20 cellular contexts compared by ENCODE assay signal in genomic region chr2:41728757-41729338, GRCh38.
DNase-seq lines count a peak whose midpoint lies in the region; TF ChIP-seq lines count a peak whose summit lies in the region.
"Had no signal": no experiment of that assay in that cellular context is flagged by ENCODE, and none has a peak within 500 bp of the region (broad histone marks: within the 10 kb centered on the region; RNA-seq: fewer than 3 reads in every experiment).

No MANE protein-coding gene starts in this region.

- H2BK5ac ChIP-seq in mesenchymal stem cell (ENCODE audit: low read depth, low read length, poor library complexity, severe bottlenecking) = no peak overlapping the region

- no peak overlapping the region for H2BK12ac ChIP-seq in mesenchymal stem cell (ENCODE audit: low read length in 2 of 2)

- H3K4me3 ChIP-seq in Karpas-422 (ENCODE audit: low read length) = no peak overlapping the region
- H3K4me3 ChIP-seq in choroid plexus epithelial cell (ENCODE audit: low read depth, low read length) = no peak overlapping the region
- no peak overlapping the region for H3K4me3 ChIP-seq in mesenchymal stem cell (ENCODE audit: insufficient read depth in 1 of 2, low read depth in 1 of 2, low read length in 2 of 2)
- H3K4me3 ChIP-seq: GM23248, HAP-1, Peyer's patch, SJCRH30 had no signal

- H3K4ac ChIP-seq in mesenchymal stem cell (ENCODE audit: low read depth in 1 of 2, low read length in 2 of 2) = no peak overlapping the region

- H3K4me3 Mint-ChIP-seq in nephron = no peak overlapping the region
- H3K4me3 Mint-ChIP-seq: CD4-positive, CD25-positive, alpha-beta regulatory T cell; IgD-negative memory B cell; T-cell had no signal

- peaks cover 41% of the 10 kb centered on the region for H3K4me1 Mint-ChIP-seq in nephron
- H3K4me1 Mint-ChIP-seq: CD4-positive, CD25-positive, alpha-beta regulatory T cell; T-cell had no signal

- H3K9me2 ChIP-seq in Karpas-422 (replicated peaks; ENCODE audit: insufficient read depth, low read length) = no peaks in the 10 kb centered on the region

- H3K18ac ChIP-seq in mesenchymal stem cell (ENCODE audit: low read depth in 1 of 2, low read length in 2 of 2) = no peak overlapping the region

- WGBS in mesenchymal stem cell = 54% methylated on average over 5 of the region's 5 CpGs

- H3K79me2 ChIP-seq in Karpas-422 (ENCODE audit: low read length) = no peaks in the 10 kb centered on the region

- no peaks in the 10 kb centered on the region for H4K20me1 ChIP-seq in Karpas-422 (ENCODE audit: insufficient read depth, low read depth, low read length)

- no peak overlapping the region for H2BK15ac ChIP-seq in mesenchymal stem cell (ENCODE audit: low read depth, poor library complexity, severe bottlenecking)

- no peaks in the 10 kb centered on the region for H3K4me1 ChIP-seq in Karpas-422 (ENCODE audit: low read length)
- no peaks in the 10 kb centered on the region for H3K4me1 ChIP-seq in mesenchymal stem cell (ENCODE audit: control insufficient read depth, insufficient read depth, low read depth, low read length)
- H3K4me1 ChIP-seq: HAP-1, Peyer's patch had no signal

- H3K14ac ChIP-seq in mesenchymal stem cell (ENCODE audit: low read length in 2 of 2) = no peak overlapping the region

- no peaks in the 10 kb centered on the region for H3K27me3 Mint-ChIP-seq in nephron (ENCODE audit: low read depth)
- H3K27me3 Mint-ChIP-seq: IgD-negative memory B cell had no signal

- DNase-seq in Karpas-422 (peak; percentile 17), NCI-H2029 (lab: John Stamatoyannopoulos, UW) (peak; percentile 46), choroid plexus epithelial cell (ENCODE audit: low read depth) (peak; percentile 26), MV-4-11 (lab: John Stamatoyannopoulos, UW) (no peak), posterior cingulate gyrus (no peak), mesenchymal stem cell (no peak)
- DNase-seq: CD4-positive, CD25-positive, alpha-beta regulatory T cell; GM23248; NCI-H1092; NCI-H1436; NCI-H187 treated with DMSO at 0.1 percent for 48 hours; NCI-H2171 treated with DMSO at 0.1 percent for 48 hours; NCI-H524; NCI-H774; Peyer's patch; T-cell had no signal

- H3K4me2 ChIP-seq in Karpas-422 (ENCODE audit: low read depth, low read length, poor library complexity, severe bottlenecking) = no peak overlapping the region
- no peak overlapping the region for H3K4me2 ChIP-seq in mesenchymal stem cell (ENCODE audit: low read length, poor library complexity, severe bottlenecking)

- intact Hi-C loops in posterior cingulate gyrus (cut with DNase I) = no loop called here

- H3K9me3 ChIP-seq in Karpas-422 (ENCODE audit: low read length) = no peaks in the 10 kb centered on the region
- no peaks in the 10 kb centered on the region for H3K9me3 ChIP-seq in mesenchymal stem cell (ENCODE audit: control insufficient read depth, low read length)
- H3K9me3 ChIP-seq: HAP-1, Peyer's patch, SJCRH30 had no signal

- no peak overlapping the region for H4K8ac ChIP-seq in mesenchymal stem cell (ENCODE audit: low read length)

- H4K91ac ChIP-seq in mesenchymal stem cell (ENCODE audit: low read length) = no peak overlapping the region

- H3K36me3 ChIP-seq in Karpas-422 (ENCODE audit: insufficient read depth, low read length) (no peaks in the 10 kb centered on the region), mesenchymal stem cell (ENCODE audit: control insufficient read depth in 1 of 2, insufficient read depth in 2 of 2, low read depth in 1 of 2, low read length in 2 of 2) (no peaks in the 10 kb centered on the region)
- H3K36me3 ChIP-seq: HAP-1, Peyer's patch, SJCRH30 had no signal

- H3K9me3 Mint-ChIP-seq in nephron = no peaks in the 10 kb centered on the region
- H3K9me3 Mint-ChIP-seq: CD4-positive, CD25-positive, alpha-beta regulatory T cell; IgD-negative memory B cell; T-cell had no signal

- H2AFZ ChIP-seq in Karpas-422 (ENCODE audit: low read length) = no peak overlapping the region
- no peak overlapping the region for H2AFZ ChIP-seq in mesenchymal stem cell (ENCODE audit: low read depth, low read length)
- H2AFZ ChIP-seq: GM23248 had no signal

- H3K79me1 ChIP-seq in mesenchymal stem cell (replicated peaks; ENCODE audit: low read length, poor library complexity, severe bottlenecking) = no peaks in the 10 kb centered on the region

- peak overlapping the region; percentile 57 to 65 (median 58) for H3K27ac Mint-ChIP-seq in nephron
- H3K27ac Mint-ChIP-seq: CD4-positive, CD25-positive, alpha-beta regulatory T cell; IgD-negative memory B cell; T-cell had no signal

- TF ChIP-seq CTCF in choroid plexus epithelial cell (conservative IDR thresholded peaks at IDR 0.05; ENCODE audit: low read depth, low read length) (no peak), nephron (IDR thresholded peaks at IDR 0.05; ENCODE audit: unreplicated experiment in 3 of 3) (no peak)

- no peak overlapping the region for H2AK5ac ChIP-seq in mesenchymal stem cell (ENCODE audit: low read length, severe bottlenecking)

- no peak overlapping the region for H3K23ac ChIP-seq in mesenchymal stem cell (ENCODE audit: low read length in 2 of 2)

- no peak overlapping the region for H3K27ac ChIP-seq in Karpas-422 (ENCODE audit: low read length)
- H3K27ac ChIP-seq in mesenchymal stem cell (ENCODE audit: low read length, poor library complexity, severe bottlenecking) = no peak overlapping the region
- H3K27ac ChIP-seq: GM23248, Peyer's patch had no signal

- H3K36me3 Mint-ChIP-seq in nephron (ENCODE audit: low read depth) = no peaks in the 10 kb centered on the region
- H3K36me3 Mint-ChIP-seq: CD4-positive, CD25-positive, alpha-beta regulatory T cell; IgD-negative memory B cell; T-cell had no signal

- H3K9ac ChIP-seq in Karpas-422 (ENCODE audit: low read length) = no peak overlapping the region
- H3K9ac ChIP-seq in mesenchymal stem cell (ENCODE audit: low read length) = no peak overlapping the region
- H3K9ac ChIP-seq: GM23248 had no signal

- H3K27me3 ChIP-seq in Karpas-422 (ENCODE audit: low read length) (no peaks in the 10 kb centered on the region), mesenchymal stem cell (ENCODE audit: control insufficient read depth in 1 of 2, insufficient read depth in 1 of 2, low read length in 2 of 2) (no peaks in the 10 kb centered on the region)
- H3K27me3 ChIP-seq: Peyer's patch, SJCRH30 had no signal

- H2BK120ac ChIP-seq in mesenchymal stem cell (ENCODE audit: low read depth, low read length) = no peak overlapping the region

Comparison
In these comparisons a context has a peak if more than half of its experiments do, and no peak if none do; other contexts are left out.
1. DNase-seq: peak in Karpas-422 (single experiment), NCI-H2029 (single experiment) and choroid plexus epithelial cell (single experiment); none in MV-4-11 (single experiment), posterior cingulate gyrus (0 of 10) and mesenchymal stem cell (single experiment).